In the genomic region with DNA sequence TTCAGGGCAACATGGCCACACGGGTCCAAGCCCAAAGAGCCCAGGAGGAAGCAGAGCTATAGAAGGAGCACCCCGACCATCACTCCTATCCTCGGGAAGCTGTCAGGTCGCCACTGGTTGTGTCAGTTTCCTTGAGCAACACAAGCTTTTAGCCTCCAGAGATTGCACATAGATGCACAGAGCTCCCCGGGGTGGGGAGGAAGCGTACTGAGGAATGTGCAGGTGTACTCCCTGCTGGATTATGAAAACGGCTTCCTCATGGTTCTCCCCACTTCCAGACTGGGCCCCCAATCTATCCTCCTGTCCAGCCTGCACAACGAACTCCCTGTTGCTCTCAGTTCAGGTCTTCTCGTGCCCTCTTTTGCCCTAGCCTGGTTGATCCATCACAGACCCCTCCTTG, we compare ENCODE assay signal across 1 cellular context.
TF ChIP-seq lines count a peak whose summit lies in the region.

No MANE protein-coding gene starts in this region.

TF ChIP-seq in neural cell, 6 proteins besides CTCF, POLR2A, EP300 and RAD21 (continued from another document):
- no peak for TF ChIP-seq REST (IDR thresholded peaks at IDR 0.05; ENCODE audit: borderline replicate concordance)
- no peak for TF ChIP-seq SMC3 (conservative IDR thresholded peaks at IDR 0.05; ENCODE audit: poor library complexity)
- TF ChIP-seq MXI1 (conservative IDR thresholded peaks at IDR 0.05; ENCODE audit: poor library complexity, severe bottlenecking): no peak
- TF ChIP-seq TAF1 (IDR thresholded peaks at IDR 0.05; ENCODE audit: low read depth): no peak
